Comparison of ENCODE assay signal across 24 cellular contexts in genomic region chr18:79598046-79598884, GRCh38.
DNase-seq lines count a peak whose midpoint lies in the region; ATAC-seq, FAIRE-seq and TF ChIP-seq lines count a peak whose summit lies in the region.
"Had no signal": no experiment of that assay in that cellular context is flagged by ENCODE, and none has a peak within 500 bp of the region (broad histone marks: within the 10 kb centered on the region; RNA-seq: fewer than 3 reads in every experiment).

No MANE protein-coding gene starts in this region.

- H3K4ac ChIP-seq in neuronal stem cell (ENCODE audit: low read length), result no peak overlapping the region

- H2AFZ ChIP-seq in GM23338 (no peak overlapping the region), neuronal stem cell (ENCODE audit: low read length) (no peak overlapping the region), hepatocyte (no peak overlapping the region)

- H2BK15ac ChIP-seq in neuronal stem cell (ENCODE audit: low read length), result peak overlapping the region; percentile 84

- H4K20me1 ChIP-seq in GM23338 (replicated peaks; ENCODE audit: insufficient read depth) (no peaks in the 10 kb centered on the region), hepatocyte (ENCODE audit: insufficient read depth, poor library complexity, severe bottlenecking) (no peaks in the 10 kb centered on the region)

- H3K36me3 Mint-ChIP-seq in GM23338 (ENCODE audit: low read depth), result no peaks in the 10 kb centered on the region
- no peaks in the 10 kb centered on the region for H3K36me3 Mint-ChIP-seq in activated T-helper 1 cell treated with anti-CD3 and anti-CD28 coated beads, Interleukin-12 subunit alpha, Interleukin-12 subunit beta, Interleukin-2, Interleukin-4 antibody, amounts not matched to agents 30 ng/mL and 10 ng/mL and 1 ng/mL, durations not matched to agents 14 hours and 24 hours and 36 hours (ENCODE audit: low read depth)
- H3K36me3 Mint-ChIP-seq: activated naive CD8-positive, alpha-beta T cell treated with anti-CD3 and anti-CD28 coated beads for 36 hours; naive B cell had no signal

- intact Hi-C loops in cardiac septum (cut with DNase I), result no loop called here
- intact Hi-C loops in activated T-helper 1 cell treated with anti-CD3 and anti-CD28 coated beads, Interleukin-12 subunit alpha, Interleukin-12 subunit beta, Interleukin-2, Interleukin-4 antibody, amounts not matched to agents 30 ng/mL and 10 ng/mL and 1 ng/mL, durations not matched to agents 14 hours and 24 hours and 36 hours (cut with micrococcal nuclease), result no loop called here

- H3K9ac ChIP-seq in neuronal stem cell (ENCODE audit: low read depth, low read length, poor library complexity), result peak overlapping the region; percentile 74

- H2BK120ac ChIP-seq in neuronal stem cell (ENCODE audit: low read depth, low read length), result peak overlapping the region; percentile 87

- no peaks in the 10 kb centered on the region for H3F3A ChIP-seq in GM23338 (replicated peaks; ENCODE audit: low read depth)

- no peak for TF ChIP-seq CTCF in GM23338 (conservative IDR thresholded peaks at IDR 0.05; ENCODE audit: low read depth in 2 of 2)
- TF ChIP-seq CTCF in D721Med (IDR thresholded peaks at IDR 0.05; ENCODE audit: insufficient read depth, missing control alignments), result no peak
- TF ChIP-seq CTCF in hepatocyte (IDR thresholded peaks at IDR 0.05; ENCODE audit: poor library complexity), result no peak

- H3K4me1 ChIP-seq in GM23338 (ENCODE audit: insufficient read depth) (no peaks in the 10 kb centered on the region), neuronal stem cell (ENCODE audit: control insufficient read depth in 2 of 2, insufficient read depth in 1 of 2, low read depth in 1 of 2, low read length in 2 of 2) (peaks cover 0 to 15% of the 10 kb centered on the region in 2 donors), hepatocyte (ENCODE audit: insufficient read depth) (peaks cover 6% of the 10 kb centered on the region)
- H3K4me1 ChIP-seq: body of pancreas, Caco-2, psoas muscle had no signal

- H3K4me2 ChIP-seq in GM23338 (no peak overlapping the region), neuronal stem cell (ENCODE audit: insufficient read depth, low read length, poor library complexity, severe bottlenecking) (no peak overlapping the region), hepatocyte (no peak overlapping the region)

- no peaks in the 10 kb centered on the region; the same call in 2 of the 3 replicates for H3K9me3 Mint-ChIP-seq in GM23338
- peaks cover under 1% of the 10 kb centered on the region for H3K9me3 Mint-ChIP-seq in activated T-helper 1 cell treated with anti-CD3 and anti-CD28 coated beads, Interleukin-12 subunit alpha, Interleukin-12 subunit beta, Interleukin-2, Interleukin-4 antibody, amounts not matched to agents 30 ng/mL and 10 ng/mL and 1 ng/mL, durations not matched to agents 14 hours and 24 hours and 36 hours

- H3K14ac ChIP-seq in neuronal stem cell (ENCODE audit: low read length), result peak overlapping the region; percentile 95

- H3K27ac ChIP-seq in GM23338 (ENCODE audit: low read depth) (no peak overlapping the region), neuronal stem cell (replicated peaks; ENCODE audit: low read length) (no peak overlapping the region), hepatocyte (no peak overlapping the region)
- H3K27ac ChIP-seq: body of pancreas, psoas muscle, thoracic aorta had no signal

- H3K27me3 Mint-ChIP-seq in GM23338 (ENCODE audit: insufficient read depth, low read depth, poor library complexity), result peaks cover 1% of the 10 kb centered on the region
- H3K27me3 Mint-ChIP-seq in activated T-helper 1 cell treated with anti-CD3 and anti-CD28 coated beads, Interleukin-12 subunit alpha, Interleukin-12 subunit beta, Interleukin-2, Interleukin-4 antibody, amounts not matched to agents 30 ng/mL and 10 ng/mL and 1 ng/mL, durations not matched to agents 14 hours and 24 hours and 36 hours (ENCODE audit: insufficient read depth), result peaks cover 8% of the 10 kb centered on the region

- no peaks in the 10 kb centered on the region for H3K79me1 ChIP-seq in neuronal stem cell (ENCODE audit: low read depth, low read length)

- H3K9me2 ChIP-seq in GM23338 (ENCODE audit: insufficient read depth) (no peaks in the 10 kb centered on the region), hepatocyte (replicated peaks; ENCODE audit: insufficient read depth) (no peaks in the 10 kb centered on the region)

- H2BK12ac ChIP-seq in neuronal stem cell (ENCODE audit: low read length), result no peak overlapping the region

- WGBS in neuronal stem cell (ENCODE audit: extremely low coverage in 2 of 2, insufficient read length in 2 of 2, insufficient replicate concordance in 1 of 2), 2 donors, result no CpG with 5 or more reads among the region's 36 CpGs
- 91% methylated on average over 36 of the region's 36 CpGs for WGBS in hepatocyte (ENCODE audit: low lambda C conversion rate, missing lambda C conversion rate)

- H3K27me3 ChIP-seq in GM23338 (ENCODE audit: insufficient read depth), result no peaks in the 10 kb centered on the region
- H3K27me3 ChIP-seq in neuronal stem cell (ENCODE audit: control insufficient read depth in 3 of 3, insufficient read depth in 3 of 3, low read depth in 1 of 3, low read length in 3 of 3), result peaks cover 0 to 22% (median 2%) of the 10 kb centered on the region in 3 experiments
- H3K27me3 ChIP-seq in hepatocyte, result peaks cover 9% of the 10 kb centered on the region

- no peak overlapping the region for H3K4me3 Mint-ChIP-seq in GM23338
- no peak overlapping the region for H3K4me3 Mint-ChIP-seq in activated T-helper 1 cell treated with anti-CD3 and anti-CD28 coated beads, Interleukin-12 subunit alpha, Interleukin-12 subunit beta, Interleukin-2, Interleukin-4 antibody, amounts not matched to agents 30 ng/mL and 10 ng/mL and 1 ng/mL, durations not matched to agents 14 hours and 24 hours and 36 hours
- H3K4me3 Mint-ChIP-seq: activated naive CD8-positive, alpha-beta T cell treated with anti-CD3 and anti-CD28 coated beads for 36 hours; naive B cell had no signal

- H2AK5ac ChIP-seq in neuronal stem cell (ENCODE audit: low read depth, low read length), result peak overlapping the region; percentile 59

- no peak for FAIRE-seq in D721Med (lab: Jason Lieb, UNC)
- FAIRE-seq: frontal cortex had no signal

- H3K4me3 ChIP-seq in GM23338, result no peak overlapping the region
- H3K4me3 ChIP-seq in neuronal stem cell (ENCODE audit: low read length in 2 of 2), result no peak overlapping the region
- no peak overlapping the region for H3K4me3 ChIP-seq in hepatocyte
- H3K4me3 ChIP-seq: body of pancreas, lung, psoas muscle, thoracic aorta had no signal

- no peak for DNase-seq in GM23338 (ENCODE audit: low spot score)
- peak; percentile 38 for DNase-seq in NCI-H128 (lab: John Stamatoyannopoulos, UW; ENCODE audit: unreplicated experiment)
- DNase-seq in cardiac septum (ENCODE audit: low spot score), result peak; percentile 72
- no peak for DNase-seq in neuronal stem cell (ENCODE audit: low spot score)
- no peak for DNase-seq in activated T-helper 1 cell treated with anti-CD3 and anti-CD28 coated beads, Interleukin-12 subunit alpha, Interleukin-12 subunit beta, Interleukin-2, Interleukin-4 antibody, amounts not matched to agents 30 ng/mL and 10 ng/mL and 1 ng/mL, durations not matched to agents 14 hours and 24 hours and 36 hours (ENCODE audit: low spot score)
- no peak for DNase-seq in D721Med (ENCODE audit: insufficient read length, low spot score)
- no peak for DNase-seq in hepatocyte (ENCODE audit: low spot score)
- DNase-seq: activated CD4-positive, alpha-beta T cell treated with anti-CD3 and anti-CD28 coated beads, Interleukin-2, amount 50 U/mL, for 48 hours; activated naive CD8-positive, alpha-beta T cell treated with anti-CD3 and anti-CD28 coated beads for 36 hours; activated T-cell treated with anti-CD3 and anti-CD28 coated beads for 4 hours; AML-193; dermis blood vessel endothelial cell; naive B cell; NCI-H1105; NCI-H446; SIG-M5; stimulated activated CD4-positive, alpha-beta T cell treated with anti-CD3 and anti-CD28 coated beads, Interleukin-12 subunit alpha, Interleukin-12 subunit beta, amount 100 ng/mL, for 4 hours had no signal

- peak overlapping the region; percentile 3 for H4K8ac ChIP-seq in neuronal stem cell (ENCODE audit: low read depth, low read length)

- peak overlapping the region; percentile 60 for H2BK5ac ChIP-seq in neuronal stem cell (ENCODE audit: low read length)

- no peak overlapping the region for H3K27ac Mint-ChIP-seq in GM23338
- no peak overlapping the region for H3K27ac Mint-ChIP-seq in activated T-helper 1 cell treated with anti-CD3 and anti-CD28 coated beads, Interleukin-12 subunit alpha, Interleukin-12 subunit beta, Interleukin-2, Interleukin-4 antibody, amounts not matched to agents 30 ng/mL and 10 ng/mL and 1 ng/mL, durations not matched to agents 14 hours and 24 hours and 36 hours
- H3K27ac Mint-ChIP-seq: activated naive CD8-positive, alpha-beta T cell treated with anti-CD3 and anti-CD28 coated beads for 36 hours had no signal

- ATAC-seq in GM23338, result peak; percentile 32; the same call in 2 of the 3 replicates
- ATAC-seq in GM21447 (IDR thresholded peaks at IDR 0.05; ENCODE audit: unreplicated experiment), result no peak
- ATAC-seq: body of pancreas, psoas muscle had no signal

- peaks cover 8% of the 10 kb centered on the region for H3K4me1 Mint-ChIP-seq in GM23338
- H3K4me1 Mint-ChIP-seq in activated T-helper 1 cell treated with anti-CD3 and anti-CD28 coated beads, Interleukin-12 subunit alpha, Interleukin-12 subunit beta, Interleukin-2, Interleukin-4 antibody, amounts not matched to agents 30 ng/mL and 10 ng/mL and 1 ng/mL, durations not matched to agents 14 hours and 24 hours and 36 hours (ENCODE audit: low read depth), result no peaks in the 10 kb centered on the region

- H3K23ac ChIP-seq in neuronal stem cell (ENCODE audit: low read depth, low read length, poor library complexity), result peak overlapping the region; percentile 75

- H3K18ac ChIP-seq in neuronal stem cell (ENCODE audit: low read length), result peak overlapping the region; percentile 85

- H4K91ac ChIP-seq in neuronal stem cell (ENCODE audit: low read depth, low read length, poor library complexity), result peak overlapping the region; percentile 79

- H3K79me2 ChIP-seq in GM23338 (replicated peaks; ENCODE audit: insufficient read depth) (no peaks in the 10 kb centered on the region), hepatocyte (no peaks in the 10 kb centered on the region)

- no peaks in the 10 kb centered on the region for H3K36me3 ChIP-seq in GM23338 (ENCODE audit: insufficient read depth)
- H3K36me3 ChIP-seq in neuronal stem cell (replicated peaks in 1 of 2; ENCODE audit: control insufficient read depth in 2 of 2, insufficient read depth in 2 of 2, low read length in 2 of 2), result no peaks in the 10 kb centered on the region
- no peaks in the 10 kb centered on the region for H3K36me3 ChIP-seq in hepatocyte (replicated peaks; ENCODE audit: insufficient read depth, low read depth)
- H3K36me3 ChIP-seq: thoracic aorta had no signal

- H3K9me3 ChIP-seq in neuronal stem cell (replicated peaks in 1 of 2; ENCODE audit: control insufficient read depth in 2 of 2, insufficient read depth in 1 of 2, low read depth in 1 of 2, low read length in 2 of 2), result no peaks in the 10 kb centered on the region
- H3K9me3 ChIP-seq in hepatocyte (ENCODE audit: low read depth), result no peaks in the 10 kb centered on the region
- H3K9me3 ChIP-seq: body of pancreas, Caco-2, psoas muscle, thoracic aorta had no signal

Comparison
In these comparisons a context has a peak if more than half of its experiments do, and no peak if none do; other contexts are left out.
1. DNase-seq: peak in NCI-H128 (single experiment) and cardiac septum (single experiment); none in GM23338 (single experiment), neuronal stem cell (single experiment), activated T-helper 1 cell treated with anti-CD3 and anti-CD28 coated beads, Interleukin-12 subunit alpha, Interleukin-12 subunit beta, Interleukin-2, Interleukin-4 antibody, amounts not matched to agents 30 ng/mL and 10 ng/mL and 1 ng/mL, durations not matched to agents 14 hours and 24 hours and 36 hours (single experiment), D721Med (single experiment) and hepatocyte (single experiment).